Comparison of ENCODE assay signal across 8 cellular contexts in genomic region chr3:141940204-141940776, GRCh38.
DNase-seq lines count a peak whose midpoint lies in the region; ATAC-seq and TF ChIP-seq lines count a peak whose summit lies in the region.

No MANE protein-coding gene starts in this region.

- H3K9me3 ChIP-seq in T-helper 17 cell (ENCODE audit: control insufficient read depth, low read length, poor library complexity, severe bottlenecking): no peaks in the 10 kb centered on the region

- H3K4me1 Mint-ChIP-seq in brain (peaks cover 20% of the 10 kb centered on the region), T-helper 17 cell (peaks cover 3% of the 10 kb centered on the region)

- peak overlapping the region in 2 of 5 experiments; percentile 16 to 30 for H3K4me3 Mint-ChIP-seq in brain
- H3K4me3 Mint-ChIP-seq in T-helper 17 cell: no peak overlapping the region

- peaks cover 0 to 4% (median 0%) of the 10 kb centered on the region in 5 experiments for H3K9me3 Mint-ChIP-seq in brain

- ATAC-seq in HG03571 (IDR thresholded peaks at IDR 0.05; ENCODE audit: unreplicated experiment) (no peak), T-helper 17 cell (no peak)

- peak overlapping the region in 4 of 5 experiments; percentile 39 to 97 (median 92) for H3K27ac Mint-ChIP-seq in brain
- no peak overlapping the region for H3K27ac Mint-ChIP-seq in T-helper 17 cell

- DNase-seq in activated T-cell treated with anti-CD3 and anti-CD28 coated beads for 24 hours (ENCODE audit: low read depth) (peak; percentile 12), activated T-cell treated with anti-CD3 and anti-CD28 coated beads for 4 hours (no peak), NCI-H446 treated with DMSO at 0.1 percent for 48 hours (lab: John Stamatoyannopoulos, UW) (peak; percentile 98), medulla oblongata (ENCODE audit: extremely low spot score) (peak; percentile 52), NCI-H1930 (lab: John Stamatoyannopoulos, UW) (no peak), T-helper 17 cell (no peak)

- no peak for TF ChIP-seq CTCF in brain (conservative IDR thresholded peaks at IDR 0.05)

- H3K27me3 Mint-ChIP-seq in brain (no peaks in the 10 kb centered on the region), T-helper 17 cell (no peaks in the 10 kb centered on the region)

- H3K36me3 Mint-ChIP-seq in brain (peaks cover 8% of the 10 kb centered on the region), T-helper 17 cell (ENCODE audit: low read depth) (no peaks in the 10 kb centered on the region)

Comparison
In these comparisons a context has a peak if more than half of its experiments do, and no peak if none do; other contexts are left out.
1. DNase-seq: peak in activated T-cell treated with anti-CD3 and anti-CD28 coated beads for 24 hours (single experiment), NCI-H446 treated with DMSO at 0.1 percent for 48 hours (single experiment) and medulla oblongata (single experiment); none in activated T-cell treated with anti-CD3 and anti-CD28 coated beads for 4 hours (single experiment), NCI-H1930 (0 of 2) and T-helper 17 cell (0 of 3).